In the genomic region with DNA sequence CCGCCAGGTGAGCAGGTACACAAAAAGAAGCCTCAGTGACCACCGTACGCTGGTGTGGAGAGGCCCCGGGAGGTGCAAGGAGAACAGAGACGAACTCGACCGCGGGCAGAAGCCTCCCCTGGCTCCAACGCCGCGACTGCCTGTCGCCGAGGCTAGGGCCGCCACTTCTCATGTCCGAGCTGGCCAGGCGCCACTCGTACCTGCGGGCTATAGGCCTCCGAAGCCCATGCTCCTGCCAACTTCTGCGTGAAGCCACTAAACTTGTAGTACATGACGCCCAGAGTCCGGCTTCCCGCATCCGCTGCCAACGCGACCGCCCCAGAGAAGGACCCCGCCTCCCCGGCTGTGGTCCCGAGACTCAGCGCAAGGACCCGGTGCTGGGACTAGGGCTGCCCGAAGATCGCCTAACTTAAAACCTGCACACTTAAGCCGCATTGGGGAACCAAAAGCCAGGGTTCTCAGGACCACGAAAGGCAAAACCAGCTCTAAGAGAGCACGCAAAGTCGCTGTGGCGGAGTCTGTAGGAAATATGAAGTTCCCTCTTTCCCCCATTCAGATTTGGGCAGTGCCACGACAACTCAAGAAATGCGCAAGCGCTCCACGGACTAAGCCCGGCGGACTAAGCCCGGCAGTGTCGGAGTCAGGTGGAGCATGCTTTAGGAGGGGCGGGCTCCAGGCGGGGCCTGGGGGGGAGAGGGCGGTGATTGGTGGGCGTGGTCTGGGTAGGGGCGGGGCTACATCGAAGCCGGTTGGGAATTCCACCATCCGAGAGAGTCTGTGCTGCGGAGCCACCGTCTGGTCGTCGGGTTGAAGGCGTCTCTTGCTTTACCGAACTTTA, we compare ENCODE assay signal across 8 cellular contexts. TPM values are rescaled to one million over a fixed set of nuclear protein-coding genes. Genes with fewer than 3 reads are reported as not detected.
A peak's percentile ranks its signal among the peaks of the same experiment; 100 is the strongest.
DNase-seq lines count a peak whose midpoint lies in the region; ATAC-seq, FAIRE-seq and TF ChIP-seq lines count a peak whose summit lies in the region.

A gene with protein sequence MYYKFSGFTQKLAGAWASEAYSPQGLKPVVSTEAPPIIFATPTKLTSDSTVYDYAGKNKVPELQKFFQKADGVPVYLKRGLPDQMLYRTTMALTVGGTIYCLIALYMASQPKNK (minus strand): TSS at position 328 of the 838 bp plus-strand sequence. CDS start 56 bp downstream, at position 272.

- ATAC-seq in natural killer cell treated with Interleukin-12 subunit alpha and Interleukin-12 subunit beta and Interleukin-15 and Interleukin-18, amount 100 ng/mL, for 72 hours: peak; percentile 98
- peak; percentile 98 for ATAC-seq in stimulated activated naive CD8-positive, alpha-beta T cell treated with anti-CD3 and anti-CD28 coated beads, Interleukin-15, Interleukin-2, amounts not matched to agents 100 U/mL and 50 U/mL, for 24 hours

- H3K36me3 ChIP-seq in Loucy (ENCODE audit: insufficient read depth, low read length): no peaks in the 10 kb centered on the region

- H3K4me3 Mint-ChIP-seq in natural killer cell treated with Interleukin-12 subunit alpha and Interleukin-12 subunit beta and Interleukin-15 and Interleukin-18, amount 100 ng/mL, for 72 hours: peak within 1 kb of the TSS; percentile 97

- H3K27me3 ChIP-seq in Loucy (ENCODE audit: insufficient read depth, low read length, poor library complexity, severe bottlenecking): no peaks in the 10 kb centered on the region

- peak within 1 kb of the TSS; percentile 91 for H3K9ac ChIP-seq in Loucy (ENCODE audit: low read depth, low read length, poor library complexity, severe bottlenecking)

- no peaks in the 10 kb centered on the region for H3K27me3 Mint-ChIP-seq in natural killer cell treated with Interleukin-12 subunit alpha and Interleukin-12 subunit beta and Interleukin-15 and Interleukin-18, amount 100 ng/mL, for 72 hours

- H3K4me3 ChIP-seq in Loucy (ENCODE audit: low read length, poor library complexity, severe bottlenecking): peak within 1 kb of the TSS; percentile 89

- peak within 1 kb of the TSS; percentile 98 for H3K4me2 ChIP-seq in Loucy (ENCODE audit: low read depth, low read length, poor library complexity, severe bottlenecking)

- peaks cover 31% of the 10 kb centered on the region for H3K4me1 ChIP-seq in Loucy (ENCODE audit: insufficient read depth, low read length, poor library complexity, severe bottlenecking)

- no peaks in the 10 kb centered on the region for H3K9me2 ChIP-seq in Loucy (replicated peaks; ENCODE audit: low read depth, low read length)

- H3K9me3 ChIP-seq in Loucy (ENCODE audit: insufficient read depth, low read depth, low read length): no peaks in the 10 kb centered on the region

- H4K20me1 ChIP-seq in Loucy (ENCODE audit: insufficient read depth, low read length, poor library complexity, severe bottlenecking): peaks cover 35% of the 10 kb centered on the region

- TF ChIP-seq POLR2A in H54 (IDR thresholded peaks at IDR 0.05; ENCODE audit: low read depth, low read length) (peak; percentile 60), Raji (IDR thresholded peaks at IDR 0.05; ENCODE audit: insufficient read depth, low read depth, low read length) (peak; percentile 81)

- peak; percentile 90 for FAIRE-seq in H54 (lab: Jason Lieb, UNC)

- peaks cover 48% of the 10 kb centered on the region for H3K79me2 ChIP-seq in Loucy (ENCODE audit: insufficient read depth, low read length)

- TF ChIP-seq CTCF in Loucy (conservative IDR thresholded peaks at IDR 0.05; ENCODE audit: low read length): peak; percentile 39; the same call in 1 of the 2 replicates

- DNase-seq in ELR (ENCODE audit: low read depth) (peak; percentile 98), H54 (ENCODE audit: insufficient read length, low spot score) (peak; percentile 90), fibroblast of peridontal ligament (ENCODE audit: extremely low read depth) (peak; percentile 97)
- DNase-seq in activated T-helper 9 cell treated with anti-CD3 and anti-CD28 coated beads, Interleukin-2, amount 50 U/mL, for 16 hours (ENCODE audit: low read depth): peak; percentile 92
- peak; percentile 97 for DNase-seq in natural killer cell treated with Interleukin-12 subunit alpha and Interleukin-12 subunit beta and Interleukin-15 and Interleukin-18, amount 100 ng/mL, for 72 hours (ENCODE audit: low spot score)
- peak; percentile 96 for DNase-seq in stimulated activated naive CD8-positive, alpha-beta T cell treated with anti-CD3 and anti-CD28 coated beads, Interleukin-15, Interleukin-2, amounts not matched to agents 100 U/mL and 50 U/mL, for 24 hours

- H3K4me1 Mint-ChIP-seq in natural killer cell treated with Interleukin-12 subunit alpha and Interleukin-12 subunit beta and Interleukin-15 and Interleukin-18, amount 100 ng/mL, for 72 hours (ENCODE audit: low read depth in 2 of 2): peaks cover 41 to 48% of the 10 kb centered on the region in 2 donors

- H3F3A ChIP-seq in Loucy (ENCODE audit: low read depth): no peaks in the 10 kb centered on the region

- H3K27ac Mint-ChIP-seq in natural killer cell treated with Interleukin-12 subunit alpha and Interleukin-12 subunit beta and Interleukin-15 and Interleukin-18, amount 100 ng/mL, for 72 hours: peak within 1 kb of the TSS; percentile 95

- H3K9me3 Mint-ChIP-seq in natural killer cell treated with Interleukin-12 subunit alpha and Interleukin-12 subunit beta and Interleukin-15 and Interleukin-18, amount 100 ng/mL, for 72 hours: no peaks in the 10 kb centered on the region

- peak within 1 kb of the TSS; percentile 91 for H2AFZ ChIP-seq in Loucy (ENCODE audit: low read length)

- peaks cover 4% of the 10 kb centered on the region for H3K36me3 Mint-ChIP-seq in natural killer cell treated with Interleukin-12 subunit alpha and Interleukin-12 subunit beta and Interleukin-15 and Interleukin-18, amount 100 ng/mL, for 72 hours

RNA-seq across cellular contexts. Expression of the gene that starts here (rescaled TPM):
- total RNA-seq in natural killer cell treated with Interleukin-12 subunit alpha and Interleukin-12 subunit beta and Interleukin-15 and Interleukin-18, amount 100 ng/mL, for 72 hours: 100 to 1,000 TPM in 1 of 2 donors, 10 to 100 TPM in 1; 70.8 to 102 TPM

Comparison
In these comparisons a context has a peak if more than half of its experiments do, and no peak if none do; other contexts are left out.
1. Peak in every context shown above with its lines: DNase-seq, ATAC-seq and H3K4me3 ChIP-seq.